In the genomic region with DNA sequence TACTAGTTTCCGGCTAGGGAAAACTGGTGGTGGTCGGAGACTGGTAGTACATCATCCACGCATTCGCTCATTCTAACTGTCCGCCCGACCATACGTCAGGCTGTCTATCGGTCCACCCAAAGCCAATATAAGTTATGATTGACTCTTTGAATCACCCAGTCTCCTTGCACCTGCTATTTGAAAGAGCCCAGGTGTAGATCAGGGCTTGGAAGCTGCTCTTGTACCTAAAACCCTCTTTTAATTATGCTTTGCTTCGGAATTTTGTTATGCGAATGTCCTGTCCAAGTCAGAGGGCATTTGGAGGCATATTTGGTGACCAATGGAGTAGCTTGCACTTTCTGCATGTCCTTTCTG, we compare ENCODE assay signal across 20 cellular contexts. TPM values are rescaled to one million over a fixed set of nuclear protein-coding genes. Genes with fewer than 3 reads are reported as not detected.
A peak's percentile ranks its signal among the peaks of the same experiment; 100 is the strongest.
DNase-seq lines count a peak whose midpoint lies in the region; ATAC-seq and TF ChIP-seq lines count a peak whose summit lies in the region.
"Had no signal": no experiment of that assay in that cellular context is flagged by ENCODE, and none has a peak within 500 bp of the region (broad histone marks: within the 10 kb centered on the region; RNA-seq: fewer than 3 reads in every experiment).

No MANE protein-coding gene starts in this region.

- no peaks in the 10 kb centered on the region for H3K79me2 ChIP-seq in PC-9 (ENCODE audit: low read depth)

- POLR2A ChIA-PET in PC-9 (lab: Charles Lee; ENCODE audit: unreplicated experiment): no interaction called here

- H3K4me1 Mint-ChIP-seq in glutamatergic neuron (ENCODE audit: low read depth, unreplicated experiment): peaks cover 4% of the 10 kb centered on the region

- H4K20me1 ChIP-seq in PC-9 (ENCODE audit: insufficient read depth): no peaks in the 10 kb centered on the region

- intact Hi-C loops in PC-9 (cut with micrococcal nuclease; ENCODE audit: unreplicated experiment) (loop anchor here (1.0 to 10.0 kb wide), 3 partner anchors 151 to 648 kb away; no protein-coding TSS in a partner anchor), thyroid gland (cut with DNase I) (no loop called here)

- peak overlapping the region; percentile 79; the same call in 1 of the 2 replicates for H2AFZ ChIP-seq in PC-9

- H3K27ac ChIP-seq in PC-9 (no peak overlapping the region), thyroid gland (peak overlapping the region in 2 of 3 donors; percentile 13 to 99)
- H3K27ac ChIP-seq: KMS-11, RWPE1 had no signal

- H3K36me3 ChIP-seq in PC-9 (ENCODE audit: low read depth) (no peaks in the 10 kb centered on the region), thyroid gland (no peaks in the 10 kb centered on the region)

- H3K9me3 ChIP-seq in PC-9 (ENCODE audit: insufficient read depth, low read depth) (no peaks in the 10 kb centered on the region), thyroid gland (no peaks in the 10 kb centered on the region)
- H3K9me3 ChIP-seq: Caco-2 had no signal

- H3K9me2 ChIP-seq in PC-9 (ENCODE audit: insufficient read depth): no peaks in the 10 kb centered on the region

- H3F3A ChIP-seq in PC-9 (ENCODE audit: insufficient read depth, low read depth): no peaks in the 10 kb centered on the region

- H3K4me3 ChIP-seq in PC-9 (peak overlapping the region; percentile 55; the same call in 1 of the 2 replicates), thyroid gland (replicated peaks in 1 of 3) (peak overlapping the region in 2 of 3 donors; percentile 27 to 36)

- H3K4me1 ChIP-seq in PC-9 (replicated peaks; ENCODE audit: insufficient read depth) (no peaks in the 10 kb centered on the region), thyroid gland (peaks cover 25% of the 10 kb centered on the region in 2 donors)

- H3K27me3 Mint-ChIP-seq in glutamatergic neuron (ENCODE audit: unreplicated experiment): peaks cover 48% of the 10 kb centered on the region

- no TSS peak for BruUV-seq in PC-9 (replicated peaks; lab: Mats Ljungman, UMichigan)

- peak overlapping the region; percentile 81 for H3K4me2 ChIP-seq in PC-9
- H3K4me2 ChIP-seq: KMS-11 had no signal

- CTCF ChIA-PET in PC-9 (lab: Charles Lee): interaction anchor here (0.6 to 1.5 kb wide), 5 partner anchors 13 to 646 kb away, joined by 3 to 6 read pairs (median 5); no protein-coding TSS in a partner anchor

- H3K36me3 Mint-ChIP-seq in glutamatergic neuron (ENCODE audit: unreplicated experiment): no peaks in the 10 kb centered on the region
- H3K36me3 Mint-ChIP-seq: CD4-positive, CD25-positive, alpha-beta regulatory T cell had no signal

- H3K4me3 Mint-ChIP-seq in glutamatergic neuron (ENCODE audit: unreplicated experiment): peak overlapping the region; percentile 53
- H3K4me3 Mint-ChIP-seq: CD4-positive, CD25-positive, alpha-beta regulatory T cell had no signal

- H3K27me3 ChIP-seq in PC-9 (ENCODE audit: insufficient read depth, low read depth) (peaks cover 3% of the 10 kb centered on the region; the same call in 1 of the 2 replicates), thyroid gland (no peaks in the 10 kb centered on the region)

- TF ChIP-seq CTCF in GM10266 (IDR thresholded peaks at IDR 0.05; ENCODE audit: control insufficient read depth, insufficient read depth, low read depth, missing control alignments) (no peak), PC-9 (conservative IDR thresholded peaks at IDR 0.05) (no peak), glutamatergic neuron (IDR thresholded peaks at IDR 0.05; ENCODE audit: partially characterized antibody, unreplicated experiment) (peak; percentile 26), thyroid gland (IDR thresholded peaks at IDR 0.05) (no peak)

- DNase-seq in GM10266 (ENCODE audit: extremely low spot score) (peak; percentile 5), PC-9 (no peak), glutamatergic neuron (no peak), thyroid gland (no peak), amygdala (lab: John Stamatoyannopoulos, UW) (no peak), NCI-H1436 treated with DMSO at 0.1 percent for 48 hours (lab: John Stamatoyannopoulos, UW) (no peak), NCI-H69 (lab: John Stamatoyannopoulos, UW) (no peak)
- DNase-seq: DMS153, GDM1, MV-4-11, NCI-H2171, NCI-H446, OCI-M1, SIG-M5, T-helper 1 cell had no signal

- 3% methylated on average over 10 of the region's 10 CpGs for WGBS in thyroid gland, 2 donors

- peaks cover 4% of the 10 kb centered on the region for H3K9me3 Mint-ChIP-seq in glutamatergic neuron (ENCODE audit: unreplicated experiment)

- TF ChIP-seq POLR2A in thyroid gland (IDR thresholded peaks at IDR 0.05): no peak

- no peak for ATAC-seq in GM21529 (IDR thresholded peaks at IDR 0.05; ENCODE audit: unreplicated experiment)

- H3K27ac Mint-ChIP-seq in glutamatergic neuron (ENCODE audit: unreplicated experiment): no peak overlapping the region

RNA-seq across cellular contexts. Expression of gene NKX2-1, which starts 5.7 kb away (rescaled TPM):
- total RNA-seq in PC-9 (2021) (not detected in 2 replicates), glutamatergic neuron (ENCODE audit: unreplicated experiment) (not detected), thyroid gland (100 to 1,000 TPM; 209 to 375 (median 310) TPM)
- total RNA-seq: CD4-positive, CD25-positive, alpha-beta regulatory T cell had no signal

RNA-seq across cellular contexts. Expression of gene NKX2-8, which starts 56.7 kb away (rescaled TPM):
- 1.1 and 2.9 TPM in 2 replicates for total RNA-seq in PC-9 (2021)
- total RNA-seq in glutamatergic neuron (ENCODE audit: unreplicated experiment): not detected
- total RNA-seq in thyroid gland: 1 to 10 TPM; 1.7 to 3.4 (median 2.4) TPM
- total RNA-seq: CD4-positive, CD25-positive, alpha-beta regulatory T cell had no signal

Comparison
In these comparisons a context has a peak if more than half of its experiments do, and no peak if none do; other contexts are left out.
1. RNA of gene NKX2-1, which starts 5.7 kb away (total RNA-seq): 209 to 375 TPM in thyroid gland; not detected in PC-9 and not detected in glutamatergic neuron (single experiment); every median in the first group is over 100 times any median in the second.